In the genomic region with DNA sequence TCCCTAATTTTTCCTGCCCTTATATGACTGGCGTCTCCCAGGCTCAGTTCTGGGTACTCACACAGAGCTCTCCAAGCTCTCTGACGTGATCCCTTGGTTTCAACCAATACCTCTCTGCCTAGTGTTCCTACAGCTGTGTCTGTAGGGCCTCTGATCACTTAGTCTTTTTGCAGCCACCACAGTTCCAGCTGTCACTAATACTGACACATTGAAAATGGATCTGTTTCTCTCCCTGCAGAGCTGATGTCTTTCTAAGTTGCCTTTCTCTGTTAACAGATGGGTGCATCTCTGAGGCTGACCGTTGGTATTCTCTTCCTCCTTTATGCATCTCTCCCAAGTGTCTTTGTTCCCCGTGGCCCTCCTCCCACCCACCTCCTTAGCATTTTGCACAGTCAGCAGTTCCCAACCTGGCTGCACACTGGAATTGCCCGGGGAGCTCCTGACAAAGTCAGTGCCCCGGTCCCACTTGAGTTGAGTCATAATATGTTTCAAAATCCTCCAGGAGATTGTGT, we compare ENCODE assay signal across 10 cellular contexts.
DNase-seq lines count a peak whose midpoint lies in the region; ATAC-seq, FAIRE-seq and TF ChIP-seq lines count a peak whose summit lies in the region.
"Had no signal": no experiment of that assay in that cellular context is flagged by ENCODE, and none has a peak within 500 bp of the region (broad histone marks: within the 10 kb centered on the region; RNA-seq: fewer than 3 reads in every experiment).

No MANE protein-coding gene starts in this region.

- intact Hi-C loops in CD4-positive, alpha-beta T cell (cut with DNase I, micrococcal nuclease), result no loop called here
- intact Hi-C loops in OCI-LY7 (cut with micrococcal nuclease; ENCODE audit: unreplicated experiment), result no loop called here

- POLR2A ChIA-PET in CD4-positive, alpha-beta T cell (lab: Charles Lee), result interaction anchor here (0.8 to 1.2 kb wide), 2 partner anchors 65 to 85 kb away, joined by 3 read pairs; no protein-coding TSS in a partner anchor
- POLR2A ChIA-PET in OCI-LY7 (lab: Charles Lee), result interaction anchor here (0.7 kb wide), 1 partner anchor 13 kb away, joined by 5 read pairs; no protein-coding TSS in a partner anchor

- peak overlapping the region; percentile 64 to 71 for H3K27ac ChIP-seq in coronary artery
- no peak overlapping the region for H3K27ac ChIP-seq in neural progenitor cell
- no peak overlapping the region for H3K27ac ChIP-seq in CD4-positive, alpha-beta T cell (ENCODE audit: low read depth, low read length)
- H3K27ac ChIP-seq in OCI-LY7 (ENCODE audit: low read depth, low read length, poor library complexity, severe bottlenecking), result no peak overlapping the region

- TF ChIP-seq CTCF in coronary artery (IDR thresholded peaks at IDR 0.05) (no peak), neural progenitor cell (IDR thresholded peaks at IDR 0.05) (no peak), OCI-LY7 (conservative IDR thresholded peaks at IDR 0.05; ENCODE audit: low read length) (no peak)
- TF ChIP-seq CTCF in CD4-positive, alpha-beta T cell (IDR thresholded peaks at IDR 0.05), result no peak

- peaks cover 3% of the 10 kb centered on the region for H3K36me3 Mint-ChIP-seq in neural progenitor cell
- no peaks in the 10 kb centered on the region for H3K36me3 Mint-ChIP-seq in CD4-positive, alpha-beta T cell (ENCODE audit: low read depth)

- H3K4me2 ChIP-seq in neural progenitor cell, result peak overlapping the region; percentile 56
- H3K4me2 ChIP-seq in OCI-LY7 (ENCODE audit: low read length), result no peak overlapping the region

- H3K4me1 ChIP-seq in neural progenitor cell, result peaks cover 41% of the 10 kb centered on the region
- no peaks in the 10 kb centered on the region for H3K4me1 ChIP-seq in OCI-LY7 (ENCODE audit: insufficient read depth, low read length, poor library complexity, severe bottlenecking)

- H3K36me3 ChIP-seq in neural progenitor cell (no peaks in the 10 kb centered on the region), OCI-LY7 (ENCODE audit: insufficient read depth, low read length) (no peaks in the 10 kb centered on the region)

- H3K79me2 ChIP-seq in neural progenitor cell (ENCODE audit: low read depth) (peaks cover 91% of the 10 kb centered on the region), OCI-LY7 (ENCODE audit: insufficient read depth, low read depth, low read length) (no peaks in the 10 kb centered on the region)

- H3K9me3 Mint-ChIP-seq in neural progenitor cell, result no peaks in the 10 kb centered on the region
- no peaks in the 10 kb centered on the region for H3K9me3 Mint-ChIP-seq in CD4-positive, alpha-beta T cell
- H3K9me3 Mint-ChIP-seq: activated B cell treated with CpG ODN at 0.5 μM for 24 hours had no signal

- CTCF ChIA-PET in CD4-positive, alpha-beta T cell (lab: Charles Lee), result no interaction called here
- CTCF ChIA-PET in OCI-LY7 (lab: Charles Lee; ENCODE audit: unreplicated experiment), result interaction anchor here (1.0 kb wide), 1 partner anchor 450 kb away, joined by 3 read pairs; no protein-coding TSS in a partner anchor

- peak; percentile 36 for ATAC-seq in HG03521 (IDR thresholded peaks at IDR 0.05; ENCODE audit: unreplicated experiment)
- no peak for ATAC-seq in CD4-positive, alpha-beta T cell (ENCODE audit: poor library complexity)

- no peaks in the 10 kb centered on the region for H3K27me3 ChIP-seq in neural progenitor cell
- no peaks in the 10 kb centered on the region for H3K27me3 ChIP-seq in CD4-positive, alpha-beta T cell (ENCODE audit: control insufficient read depth, insufficient read depth, low read length)

- H3K9ac ChIP-seq in neural progenitor cell, result no peak overlapping the region

- H3K27ac Mint-ChIP-seq in neural progenitor cell, result peak overlapping the region; percentile 62
- H3K27ac Mint-ChIP-seq in CD4-positive, alpha-beta T cell, result no peak overlapping the region
- H3K27ac Mint-ChIP-seq: activated B cell treated with CpG ODN at 0.5 μM for 24 hours had no signal

- H3K4me1 Mint-ChIP-seq in neural progenitor cell, result peaks cover 41% of the 10 kb centered on the region
- H3K4me1 Mint-ChIP-seq in CD4-positive, alpha-beta T cell (ENCODE audit: low read depth), result peaks cover 56% of the 10 kb centered on the region

- peaks cover 7% of the 10 kb centered on the region for H3F3A ChIP-seq in neural progenitor cell (ENCODE audit: low read depth)

- DNase-seq in GM19239 (ENCODE audit: insufficient read length, low spot score) (no peak), coronary artery (ENCODE audit: low spot score) (no peak), neural progenitor cell (ENCODE audit: low spot score) (peak; percentile 70), RKO (ENCODE audit: low spot score) (no peak), OCI-LY7 (ENCODE audit: low spot score) (no peak)
- DNase-seq in activated CD8-positive, alpha-beta memory T cell treated with anti-CD3 and anti-CD28 coated beads for 24 hours, result no peak
- DNase-seq in CD4-positive, alpha-beta T cell, result no peak
- DNase-seq: activated B cell treated with CpG ODN at 0.5 μM for 24 hours had no signal

- peak overlapping the region; percentile 13 for H3K4me3 Mint-ChIP-seq in neural progenitor cell
- H3K4me3 Mint-ChIP-seq in CD4-positive, alpha-beta T cell, result no peak overlapping the region
- H3K4me3 Mint-ChIP-seq: activated B cell treated with CpG ODN at 0.5 μM for 24 hours had no signal

- H4K20me1 ChIP-seq in neural progenitor cell (ENCODE audit: low read depth) (peaks cover 86% of the 10 kb centered on the region), OCI-LY7 (ENCODE audit: insufficient read depth, low read length) (no peaks in the 10 kb centered on the region)

- H3K9me3 ChIP-seq in neural progenitor cell (ENCODE audit: low read depth) (no peaks in the 10 kb centered on the region), OCI-LY7 (ENCODE audit: low read length) (no peaks in the 10 kb centered on the region)
- no peaks in the 10 kb centered on the region for H3K9me3 ChIP-seq in CD4-positive, alpha-beta T cell (ENCODE audit: control insufficient read depth, low read length)

- H3K9me2 ChIP-seq in OCI-LY7 (ENCODE audit: insufficient read depth, low read length), result no peaks in the 10 kb centered on the region

- peak; percentile 75 for FAIRE-seq in GM19239 (lab: Jason Lieb, UNC)
- FAIRE-seq: islet of Langerhans had no signal

- no peaks in the 10 kb centered on the region for H3K27me3 Mint-ChIP-seq in neural progenitor cell (ENCODE audit: insufficient read depth, low read depth)
- no peaks in the 10 kb centered on the region for H3K27me3 Mint-ChIP-seq in CD4-positive, alpha-beta T cell
- H3K27me3 Mint-ChIP-seq: activated B cell treated with CpG ODN at 0.5 μM for 24 hours had no signal

- no TSS peak for BruUV-seq in OCI-LY7 (replicated peaks; lab: Mats Ljungman, UMichigan)

- H3K4me3 ChIP-seq in coronary artery, result no peak overlapping the region
- no peak overlapping the region for H3K4me3 ChIP-seq in neural progenitor cell
- H3K4me3 ChIP-seq in OCI-LY7 (ENCODE audit: low read depth, low read length, poor library complexity, severe bottlenecking), result no peak overlapping the region

- H2AFZ ChIP-seq in neural progenitor cell (replicated peaks) (no peak overlapping the region), OCI-LY7 (ENCODE audit: low read length) (no peak overlapping the region)

Comparison
In these comparisons a context has a peak if more than half of its experiments do, and no peak if none do; other contexts are left out.
1. H3K27ac ChIP-seq: peak in coronary artery (2 of 2); none in neural progenitor cell (single experiment), CD4-positive, alpha-beta T cell (single experiment) and OCI-LY7 (single experiment).